In the genomic region with DNA sequence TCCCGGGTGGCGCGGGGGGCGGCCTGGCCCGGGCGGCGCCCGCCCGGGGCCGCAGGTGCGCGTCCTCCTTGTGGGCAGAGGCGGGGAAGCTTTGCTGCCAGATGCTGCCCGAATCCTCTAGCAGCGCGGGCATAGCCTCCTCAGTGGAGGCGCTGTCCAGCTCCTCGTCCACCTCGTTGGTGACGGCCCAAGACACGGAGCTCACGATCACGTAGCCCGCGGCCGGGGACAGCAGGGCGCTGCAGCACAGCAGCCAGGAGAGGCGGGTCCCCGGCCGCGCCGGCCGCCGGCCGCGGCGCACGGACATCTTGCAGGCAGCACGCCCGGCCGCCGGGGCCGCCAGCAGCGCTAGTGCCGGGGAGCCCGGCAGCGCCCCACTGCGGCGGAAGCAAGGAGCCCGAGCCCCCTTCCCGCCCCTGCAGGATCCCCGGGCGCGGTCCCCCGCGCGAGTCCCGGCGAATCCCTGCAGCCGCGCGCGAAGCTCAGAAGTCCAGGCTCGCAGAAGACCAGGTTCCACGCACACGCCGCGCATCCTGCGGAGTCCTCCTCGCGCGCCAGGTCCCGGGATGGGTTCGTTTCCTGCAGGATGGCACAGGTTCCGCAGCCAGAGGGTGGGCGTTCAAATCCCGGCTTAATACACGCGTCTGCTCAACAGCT, we compare ENCODE assay signal across 1 cellular context.
TF ChIP-seq lines count a peak whose summit lies in the region.

A gene with protein sequence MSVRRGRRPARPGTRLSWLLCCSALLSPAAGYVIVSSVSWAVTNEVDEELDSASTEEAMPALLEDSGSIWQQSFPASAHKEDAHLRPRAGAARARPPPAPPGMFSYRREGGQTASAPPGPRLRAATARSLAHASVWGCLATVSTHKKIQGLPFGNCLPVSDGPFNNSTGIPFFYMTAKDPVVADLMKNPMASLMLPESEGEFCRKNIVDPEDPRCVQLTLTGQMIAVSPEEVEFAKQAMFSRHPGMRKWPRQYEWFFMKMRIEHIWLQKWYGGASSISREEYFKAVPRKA (minus strand): TSS at position 353 of the 657 bp plus-strand sequence. CDS start 46 bp downstream, at position 307.

TF ChIP-seq in GM12878, 131 proteins besides CTCF, POLR2A, EP300 and RAD21 (continued from another document):
- TF ChIP-seq, protein P1, sequence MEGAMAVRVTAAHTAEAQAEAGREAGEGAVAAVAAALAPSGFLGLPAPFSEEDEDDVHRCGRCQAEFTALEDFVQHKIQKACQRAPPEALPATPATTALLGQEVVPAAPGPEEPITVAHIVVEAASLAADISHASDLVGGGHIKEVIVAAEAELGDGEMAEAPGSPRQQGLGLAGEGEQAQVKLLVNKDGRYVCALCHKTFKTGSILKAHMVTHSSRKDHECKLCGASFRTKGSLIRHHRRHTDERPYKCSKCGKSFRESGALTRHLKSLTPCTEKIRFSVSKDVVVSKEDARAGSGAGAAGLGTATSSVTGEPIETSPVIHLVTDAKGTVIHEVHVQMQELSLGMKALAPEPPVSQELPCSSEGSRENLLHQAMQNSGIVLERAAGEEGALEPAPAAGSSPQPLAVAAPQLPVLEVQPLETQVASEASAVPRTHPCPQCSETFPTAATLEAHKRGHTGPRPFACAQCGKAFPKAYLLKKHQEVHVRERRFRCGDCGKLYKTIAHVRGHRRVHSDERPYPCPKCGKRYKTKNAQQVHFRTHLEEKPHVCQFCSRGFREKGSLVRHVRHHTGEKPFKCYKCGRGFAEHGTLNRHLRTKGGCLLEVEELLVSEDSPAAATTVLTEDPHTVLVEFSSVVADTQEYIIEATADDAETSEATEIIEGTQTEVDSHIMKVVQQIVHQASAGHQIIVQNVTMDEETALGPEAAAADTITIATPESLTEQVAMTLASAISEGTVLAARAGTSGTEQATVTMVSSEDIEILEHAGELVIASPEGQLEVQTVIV (IDR thresholded peaks at IDR 0.05; ENCODE audit: borderline replicate concordance, partially characterized antibody), result no peak
- TF ChIP-seq, protein P2, sequence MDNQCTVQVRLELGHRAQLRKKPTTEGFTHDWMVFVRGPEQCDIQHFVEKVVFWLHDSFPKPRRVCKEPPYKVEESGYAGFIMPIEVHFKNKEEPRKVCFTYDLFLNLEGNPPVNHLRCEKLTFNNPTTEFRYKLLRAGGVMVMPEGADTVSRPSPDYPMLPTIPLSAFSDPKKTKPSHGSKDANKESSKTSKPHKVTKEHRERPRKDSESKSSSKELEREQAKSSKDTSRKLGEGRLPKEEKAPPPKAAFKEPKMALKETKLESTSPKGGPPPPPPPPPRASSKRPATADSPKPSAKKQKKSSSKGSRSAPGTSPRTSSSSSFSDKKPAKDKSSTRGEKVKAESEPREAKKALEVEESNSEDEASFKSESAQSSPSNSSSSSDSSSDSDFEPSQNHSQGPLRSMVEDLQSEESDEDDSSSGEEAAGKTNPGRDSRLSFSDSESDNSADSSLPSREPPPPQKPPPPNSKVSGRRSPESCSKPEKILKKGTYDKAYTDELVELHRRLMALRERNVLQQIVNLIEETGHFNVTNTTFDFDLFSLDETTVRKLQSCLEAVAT (IDR thresholded peaks at IDR 0.05), result no peak
- TF ChIP-seq JUND (IDR thresholded peaks at IDR 0.05; ENCODE audit: low read depth, low read length) (no peak), ZSCAN29 (IDR thresholded peaks at IDR 0.05) (no peak)
- TF ChIP-seq, protein P3, sequence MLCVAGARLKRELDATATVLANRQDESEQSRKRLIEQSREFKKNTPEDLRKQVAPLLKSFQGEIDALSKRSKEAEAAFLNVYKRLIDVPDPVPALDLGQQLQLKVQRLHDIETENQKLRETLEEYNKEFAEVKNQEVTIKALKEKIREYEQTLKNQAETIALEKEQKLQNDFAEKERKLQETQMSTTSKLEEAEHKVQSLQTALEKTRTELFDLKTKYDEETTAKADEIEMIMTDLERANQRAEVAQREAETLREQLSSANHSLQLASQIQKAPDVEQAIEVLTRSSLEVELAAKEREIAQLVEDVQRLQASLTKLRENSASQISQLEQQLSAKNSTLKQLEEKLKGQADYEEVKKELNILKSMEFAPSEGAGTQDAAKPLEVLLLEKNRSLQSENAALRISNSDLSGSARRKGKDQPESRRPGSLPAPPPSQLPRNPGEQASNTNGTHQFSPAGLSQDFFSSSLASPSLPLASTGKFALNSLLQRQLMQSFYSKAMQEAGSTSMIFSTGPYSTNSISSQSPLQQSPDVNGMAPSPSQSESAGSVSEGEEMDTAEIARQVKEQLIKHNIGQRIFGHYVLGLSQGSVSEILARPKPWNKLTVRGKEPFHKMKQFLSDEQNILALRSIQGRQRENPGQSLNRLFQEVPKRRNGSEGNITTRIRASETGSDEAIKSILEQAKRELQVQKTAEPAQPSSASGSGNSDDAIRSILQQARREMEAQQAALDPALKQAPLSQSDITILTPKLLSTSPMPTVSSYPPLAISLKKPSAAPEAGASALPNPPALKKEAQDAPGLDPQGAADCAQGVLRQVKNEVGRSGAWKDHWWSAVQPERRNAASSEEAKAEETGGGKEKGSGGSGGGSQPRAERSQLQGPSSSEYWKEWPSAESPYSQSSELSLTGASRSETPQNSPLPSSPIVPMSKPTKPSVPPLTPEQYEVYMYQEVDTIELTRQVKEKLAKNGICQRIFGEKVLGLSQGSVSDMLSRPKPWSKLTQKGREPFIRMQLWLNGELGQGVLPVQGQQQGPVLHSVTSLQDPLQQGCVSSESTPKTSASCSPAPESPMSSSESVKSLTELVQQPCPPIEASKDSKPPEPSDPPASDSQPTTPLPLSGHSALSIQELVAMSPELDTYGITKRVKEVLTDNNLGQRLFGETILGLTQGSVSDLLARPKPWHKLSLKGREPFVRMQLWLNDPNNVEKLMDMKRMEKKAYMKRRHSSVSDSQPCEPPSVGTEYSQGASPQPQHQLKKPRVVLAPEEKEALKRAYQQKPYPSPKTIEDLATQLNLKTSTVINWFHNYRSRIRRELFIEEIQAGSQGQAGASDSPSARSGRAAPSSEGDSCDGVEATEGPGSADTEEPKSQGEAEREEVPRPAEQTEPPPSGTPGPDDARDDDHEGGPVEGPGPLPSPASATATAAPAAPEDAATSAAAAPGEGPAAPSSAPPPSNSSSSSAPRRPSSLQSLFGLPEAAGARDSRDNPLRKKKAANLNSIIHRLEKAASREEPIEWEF (IDR thresholded peaks at IDR 0.05; ENCODE audit: insufficient replicate concordance, low read depth, low read length), result no peak
